7 cellular contexts compared by ENCODE assay signal in the genomic region with DNA sequence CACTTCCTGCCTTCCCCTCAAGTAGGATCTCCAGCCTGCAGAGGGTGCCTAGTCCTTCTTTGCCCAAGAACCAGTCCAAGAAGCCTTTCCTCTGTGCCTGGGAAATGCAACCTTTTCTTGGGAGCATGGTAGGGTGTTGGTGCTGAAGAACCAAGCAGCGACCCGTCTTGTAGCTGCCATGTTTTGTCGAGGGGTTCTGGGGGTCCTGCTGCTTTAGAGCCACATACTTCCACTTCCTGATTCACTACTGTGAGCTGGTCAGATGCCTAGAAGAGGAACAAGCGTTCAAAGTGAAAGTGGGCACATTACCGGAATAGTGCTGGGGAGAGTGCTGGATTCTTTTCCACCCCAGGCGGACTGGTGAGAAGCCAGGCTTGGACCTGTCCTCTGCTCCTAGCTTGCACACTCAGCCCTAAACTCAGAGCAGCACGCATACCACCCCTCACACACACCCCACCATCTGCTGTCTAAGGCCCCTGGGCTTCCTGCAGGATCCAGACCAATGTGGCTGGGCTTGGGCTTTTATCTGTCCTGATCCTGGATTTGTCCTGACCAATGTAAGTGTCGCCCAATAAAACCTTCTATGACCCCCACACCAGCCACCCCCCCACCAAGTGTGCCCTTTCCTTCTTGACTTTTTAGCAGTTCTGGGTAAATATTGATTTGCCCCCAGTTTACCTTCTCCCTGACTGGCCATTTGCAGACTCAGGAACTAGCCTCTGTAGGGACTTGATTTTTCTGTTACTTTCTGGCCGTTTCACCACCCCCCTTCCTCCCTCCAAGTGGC. TPM values are rescaled to one million over a fixed set of nuclear protein-coding genes. Genes with fewer than 3 reads are reported as not detected.
DNase-seq lines count a peak whose midpoint lies in the region; ATAC-seq and TF ChIP-seq lines count a peak whose summit lies in the region.
"Had no signal": no experiment of that assay in that cellular context is flagged by ENCODE, and none has a peak within 500 bp of the region (broad histone marks: within the 10 kb centered on the region; RNA-seq: fewer than 3 reads in every experiment).

No MANE protein-coding gene starts in this region.

- TF ChIP-seq CTCF in VCaP (conservative IDR thresholded peaks at IDR 0.05): no peak
- TF ChIP-seq CTCF in neutrophil (IDR thresholded peaks at IDR 0.05): no peak

- H3K27me3 ChIP-seq in neutrophil: peaks cover 99% of the 10 kb centered on the region

- no peaks in the 10 kb centered on the region for H3K36me3 ChIP-seq in neutrophil

- peak; percentile 72 for DNase-seq in HT-29 (ENCODE audit: low spot score)
- no peak for DNase-seq in dermis blood vessel endothelial cell
- DNase-seq: NCI-H2081 had no signal

- peak overlapping the region; percentile 38 to 50 for H3K4me3 ChIP-seq in neutrophil (ENCODE audit: low read depth in 1 of 2, low read length in 1 of 2)

- peaks cover 46 to 49% of the 10 kb centered on the region in 2 experiments for H3K4me1 ChIP-seq in neutrophil (ENCODE audit: control insufficient read depth in 1 of 2, insufficient read depth in 1 of 2, low read depth in 1 of 2, low read length in 1 of 2)

- no peaks in the 10 kb centered on the region for H3K9me3 ChIP-seq in neutrophil

- ATAC-seq in HG02642 (IDR thresholded peaks at IDR 0.05; ENCODE audit: poor library complexity, unreplicated experiment) (no peak), HG03469 (IDR thresholded peaks at IDR 0.05; ENCODE audit: unreplicated experiment) (no peak)

- H3K27ac ChIP-seq in VCaP: peak overlapping the region; percentile 98
- no peak overlapping the region for H3K27ac ChIP-seq in neutrophil

RNA-seq across cellular contexts. Expression of a gene that starts 1.5 kb away (rescaled TPM):
- 19.8 and 22.2 TPM in 2 replicates for total RNA-seq in HT-29 (2014; rRNA removed; shearing (Covaris generic))
- total RNA-seq in dermis blood vessel endothelial cell: under 0.01 TPM in 1 of 2 replicates, not detected in the other

RNA-seq across cellular contexts. Expression of a gene that starts 16.4 kb away (rescaled TPM):
- total RNA-seq in HT-29 (2014; rRNA removed; shearing (Covaris generic)): 67.7 and 74.3 TPM in 2 replicates
- under 0.01 and 0.70 TPM in 2 replicates for total RNA-seq in dermis blood vessel endothelial cell

RNA-seq across cellular contexts. Expression of a gene that starts 27.3 kb away (rescaled TPM):
- total RNA-seq in HT-29 (2014; rRNA removed; shearing (Covaris generic)): 78.9 and 86.4 TPM in 2 replicates
- 3.7 and 4.4 TPM in 2 replicates for total RNA-seq in dermis blood vessel endothelial cell

RNA-seq across cellular contexts. Expression of a gene that starts 36.1 kb away (rescaled TPM):
- 96.1 and 99.2 TPM in 2 replicates for total RNA-seq in HT-29 (2014; rRNA removed; shearing (Covaris generic))
- 9.0 and 11.8 TPM in 2 replicates for total RNA-seq in dermis blood vessel endothelial cell

RNA-seq across cellular contexts. Expression of a gene that starts 41.2 kb away (rescaled TPM):
- total RNA-seq in HT-29 (2014; rRNA removed; shearing (Covaris generic)): 0.31 TPM in 1 of 2 replicates, not detected in the other
- total RNA-seq in dermis blood vessel endothelial cell: not detected in 2 replicates

Comparison
In these comparisons a context has a peak if more than half of its experiments do, and no peak if none do; other contexts are left out.
1. RNA of a gene that starts 1.5 kb away (total RNA-seq): 19.8 to 22.2 TPM in HT-29; under 0.01 TPM in dermis blood vessel endothelial cell; every median in the first group is over 10 times any median in the second.
2. RNA of a gene that starts 16.4 kb away (total RNA-seq): 67.7 to 74.3 TPM in HT-29; under 0.01 to 0.70 TPM in dermis blood vessel endothelial cell; every median in the first group is over 10 times any median in the second.
3. RNA of a gene that starts 27.3 kb away (total RNA-seq): 78.9 to 86.4 TPM in HT-29; 3.7 to 4.4 TPM in dermis blood vessel endothelial cell; every median in the first group is over 10 times any median in the second.